Comparison of ENCODE assay signal across 21 cellular contexts in genomic region chr5:40292006-40292405, GRCh38.
"Had no signal": no experiment of that assay in that cellular context is flagged by ENCODE, and none has a peak within 500 bp of the region (broad histone marks: within the 10 kb centered on the region; RNA-seq: fewer than 3 reads in every experiment).

No MANE protein-coding gene starts in this region.

- H3K27ac ChIP-seq: SJSA1, SK-N-MC had no signal

- H3K36me3 ChIP-seq: SJSA1 had no signal

- DNase-seq: KBM-7, MV-4-11, NCI-H1048, NCI-H1105, NCI-H1417 treated with DMSO at 0.1 percent for 48 hours, NCI-H146, NCI-H1694 treated with DMSO at 0.1 percent for 48 hours, NCI-H1930, NCI-H2081, NCI-H2107, NCI-H2171, NCI-H446, NCI-H510A, NCI-H524 treated with DMSO at 0.1 percent for 48 hours, NCI-H69, NCI-H774, Right ventricle myocardium superior, RPMI8226, SIG-M5 had no signal

- H3K4me1 ChIP-seq: SJSA1 had no signal

- H3K4me3 ChIP-seq: SJSA1, SK-N-MC had no signal

- H3K27me3 ChIP-seq: SJSA1 had no signal
